ENCODE assay signal across 16 cellular contexts in the genomic region with DNA sequence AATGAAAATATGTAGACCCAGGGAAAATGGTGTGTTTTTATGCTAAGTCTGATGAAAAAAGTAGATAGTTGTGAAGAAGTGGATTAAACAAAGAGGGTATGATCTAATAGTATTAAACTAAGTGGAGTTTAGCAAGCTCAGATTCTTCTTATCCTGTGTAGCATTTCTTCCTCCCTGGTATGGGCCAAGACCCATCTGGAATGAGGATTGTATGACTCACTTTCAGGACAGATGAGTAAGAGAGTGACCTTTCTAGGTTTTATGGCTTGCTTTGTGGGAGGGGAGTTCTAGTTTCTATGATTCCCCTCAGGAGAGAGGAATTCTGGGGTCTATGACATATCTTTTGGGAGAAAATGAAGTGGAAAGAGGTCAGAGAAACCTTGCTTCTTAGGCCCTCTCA.
DNase-seq lines count a peak whose midpoint lies in the region; ATAC-seq, FAIRE-seq and TF ChIP-seq lines count a peak whose summit lies in the region.
"Had no signal": no experiment of that assay in that cellular context is flagged by ENCODE, and none has a peak within 500 bp of the region (broad histone marks: within the 10 kb centered on the region; RNA-seq: fewer than 3 reads in every experiment).

No MANE protein-coding gene starts in this region.

- peak overlapping the region; percentile 71 for H3K9ac ChIP-seq in adipocyte (ENCODE audit: low read length)

- H3K4me1 ChIP-seq in adipocyte (ENCODE audit: control insufficient read depth, insufficient read depth, low read length), result peaks cover 23% of the 10 kb centered on the region
- H3K4me1 ChIP-seq: left ventricle myocardium inferior, SJCRH30 had no signal

- DNase-seq in H54 (ENCODE audit: insufficient read length, low spot score), result peak; percentile 7
- peak; percentile 90 for DNase-seq in adipocyte (ENCODE audit: low read depth)
- peak; percentile 39 for DNase-seq in foreskin melanocyte
- DNase-seq in urothelium cell line (ENCODE audit: low spot score), result peak; percentile 33
- DNase-seq in glutamatergic neuron, result no peak
- DNase-seq: activated CD4-positive, CD25-positive, alpha-beta regulatory T cell; left ventricle myocardium inferior; NCI-H1092 treated with DMSO at 0.1 percent for 48 hours; NCI-H526; nucleus accumbens; SJCRH30; stimulated activated naive CD4-positive, alpha-beta T cell had no signal

- no peaks in the 10 kb centered on the region for H3K27me3 ChIP-seq in adipocyte (replicated peaks; ENCODE audit: control insufficient read depth, insufficient read depth, low read length)
- H3K27me3 ChIP-seq: SJCRH30 had no signal

- FAIRE-seq in H54 (lab: Jason Lieb, UNC) (peak; percentile 76), urothelium cell line (lab: Jason Lieb, UNC) (no peak)
- FAIRE-seq: frontal cortex, GM18507 had no signal

- H3K27me3 Mint-ChIP-seq in glutamatergic neuron (ENCODE audit: unreplicated experiment), result no peaks in the 10 kb centered on the region

- no peak for TF ChIP-seq POLR2A in H54 (IDR thresholded peaks at IDR 0.05; ENCODE audit: low read depth, low read length)

- H3K36me3 ChIP-seq in adipocyte (ENCODE audit: control insufficient read depth, insufficient read depth, low read length, severe bottlenecking), result no peaks in the 10 kb centered on the region
- H3K36me3 ChIP-seq: left ventricle myocardium inferior, SJCRH30 had no signal

- H3K4me3 ChIP-seq in adipocyte (ENCODE audit: low read length), result peak overlapping the region; percentile 58
- H3K4me3 ChIP-seq: left ventricle myocardium inferior, SJCRH30 had no signal

- no peaks in the 10 kb centered on the region for H3K9me3 Mint-ChIP-seq in glutamatergic neuron (ENCODE audit: unreplicated experiment)

- TF ChIP-seq CTCF in glutamatergic neuron (IDR thresholded peaks at IDR 0.05; ENCODE audit: partially characterized antibody, unreplicated experiment), result no peak

- no peaks in the 10 kb centered on the region for H3K36me3 Mint-ChIP-seq in glutamatergic neuron (ENCODE audit: unreplicated experiment)

- H3K9me3 ChIP-seq in adipocyte (ENCODE audit: control insufficient read depth, low read length), result no peaks in the 10 kb centered on the region
- H3K9me3 ChIP-seq: SJCRH30 had no signal

- no peaks in the 10 kb centered on the region for H3K4me1 Mint-ChIP-seq in glutamatergic neuron (ENCODE audit: low read depth, unreplicated experiment)

- ATAC-seq in HG02610 (IDR thresholded peaks at IDR 0.05; ENCODE audit: unreplicated experiment), result no peak
- ATAC-seq in GM21737 (IDR thresholded peaks at IDR 0.05; ENCODE audit: unreplicated experiment), result no peak

- H3K27ac Mint-ChIP-seq in glutamatergic neuron (ENCODE audit: unreplicated experiment), result no peak overlapping the region

- no peak overlapping the region for H3K4me3 Mint-ChIP-seq in glutamatergic neuron (ENCODE audit: unreplicated experiment)
